1 cellular context compared by ENCODE assay signal in the genomic region with DNA sequence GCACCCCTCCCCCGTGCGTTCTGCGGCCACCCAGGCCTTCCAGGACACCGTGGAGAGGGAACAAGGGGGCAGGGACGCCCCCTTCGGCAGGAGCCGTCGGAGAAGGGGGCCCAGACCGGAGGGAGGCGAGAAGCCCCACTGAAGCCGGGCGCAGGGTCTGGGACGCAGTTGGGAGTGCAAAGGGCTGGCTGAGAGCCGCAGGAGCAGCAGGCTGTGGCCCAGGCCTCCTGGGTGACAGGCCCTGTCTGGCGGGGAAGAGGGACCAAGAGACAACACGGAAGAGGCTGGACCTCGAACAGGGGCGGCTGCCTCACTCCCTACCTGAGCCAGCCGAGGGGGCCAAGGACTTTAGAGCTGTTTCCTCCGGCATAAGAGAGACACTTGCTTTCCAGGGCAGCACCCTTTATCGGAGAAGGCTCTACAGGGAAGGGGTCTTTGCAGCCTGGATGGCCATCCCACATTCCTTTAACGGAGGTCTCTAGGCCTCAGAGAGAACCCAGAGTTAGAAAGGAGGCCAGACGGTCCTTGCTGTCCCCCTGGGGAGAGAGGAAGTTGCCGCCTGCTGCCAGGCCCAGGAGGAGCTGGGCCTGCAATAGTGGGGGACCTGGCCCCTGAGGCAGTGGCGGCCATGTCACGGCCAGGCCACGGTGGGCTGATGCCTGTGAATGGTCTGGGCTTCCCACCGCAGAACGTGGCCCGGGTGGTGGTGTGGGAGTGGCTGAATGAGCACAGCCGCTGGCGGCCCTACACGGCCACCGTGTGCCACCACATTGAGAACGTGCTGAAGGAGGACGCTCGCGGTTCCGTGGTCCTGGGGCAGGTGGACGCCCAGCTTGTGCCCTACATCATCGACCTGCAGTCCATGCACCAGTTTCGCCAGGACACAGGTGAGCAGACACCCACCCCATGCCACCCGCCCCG.
TF ChIP-seq lines count a peak whose summit lies in the region.

No MANE protein-coding gene starts in this region.

TF ChIP-seq in GM12878, 131 proteins besides CTCF, POLR2A, EP300 and RAD21 (continued from another document):
- TF ChIP-seq, protein P1, sequence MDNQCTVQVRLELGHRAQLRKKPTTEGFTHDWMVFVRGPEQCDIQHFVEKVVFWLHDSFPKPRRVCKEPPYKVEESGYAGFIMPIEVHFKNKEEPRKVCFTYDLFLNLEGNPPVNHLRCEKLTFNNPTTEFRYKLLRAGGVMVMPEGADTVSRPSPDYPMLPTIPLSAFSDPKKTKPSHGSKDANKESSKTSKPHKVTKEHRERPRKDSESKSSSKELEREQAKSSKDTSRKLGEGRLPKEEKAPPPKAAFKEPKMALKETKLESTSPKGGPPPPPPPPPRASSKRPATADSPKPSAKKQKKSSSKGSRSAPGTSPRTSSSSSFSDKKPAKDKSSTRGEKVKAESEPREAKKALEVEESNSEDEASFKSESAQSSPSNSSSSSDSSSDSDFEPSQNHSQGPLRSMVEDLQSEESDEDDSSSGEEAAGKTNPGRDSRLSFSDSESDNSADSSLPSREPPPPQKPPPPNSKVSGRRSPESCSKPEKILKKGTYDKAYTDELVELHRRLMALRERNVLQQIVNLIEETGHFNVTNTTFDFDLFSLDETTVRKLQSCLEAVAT (IDR thresholded peaks at IDR 0.05) = 0 out of 2 replicates have a peak, but pooled peaks have one; percentile 17
- TF ChIP-seq, protein P2, sequence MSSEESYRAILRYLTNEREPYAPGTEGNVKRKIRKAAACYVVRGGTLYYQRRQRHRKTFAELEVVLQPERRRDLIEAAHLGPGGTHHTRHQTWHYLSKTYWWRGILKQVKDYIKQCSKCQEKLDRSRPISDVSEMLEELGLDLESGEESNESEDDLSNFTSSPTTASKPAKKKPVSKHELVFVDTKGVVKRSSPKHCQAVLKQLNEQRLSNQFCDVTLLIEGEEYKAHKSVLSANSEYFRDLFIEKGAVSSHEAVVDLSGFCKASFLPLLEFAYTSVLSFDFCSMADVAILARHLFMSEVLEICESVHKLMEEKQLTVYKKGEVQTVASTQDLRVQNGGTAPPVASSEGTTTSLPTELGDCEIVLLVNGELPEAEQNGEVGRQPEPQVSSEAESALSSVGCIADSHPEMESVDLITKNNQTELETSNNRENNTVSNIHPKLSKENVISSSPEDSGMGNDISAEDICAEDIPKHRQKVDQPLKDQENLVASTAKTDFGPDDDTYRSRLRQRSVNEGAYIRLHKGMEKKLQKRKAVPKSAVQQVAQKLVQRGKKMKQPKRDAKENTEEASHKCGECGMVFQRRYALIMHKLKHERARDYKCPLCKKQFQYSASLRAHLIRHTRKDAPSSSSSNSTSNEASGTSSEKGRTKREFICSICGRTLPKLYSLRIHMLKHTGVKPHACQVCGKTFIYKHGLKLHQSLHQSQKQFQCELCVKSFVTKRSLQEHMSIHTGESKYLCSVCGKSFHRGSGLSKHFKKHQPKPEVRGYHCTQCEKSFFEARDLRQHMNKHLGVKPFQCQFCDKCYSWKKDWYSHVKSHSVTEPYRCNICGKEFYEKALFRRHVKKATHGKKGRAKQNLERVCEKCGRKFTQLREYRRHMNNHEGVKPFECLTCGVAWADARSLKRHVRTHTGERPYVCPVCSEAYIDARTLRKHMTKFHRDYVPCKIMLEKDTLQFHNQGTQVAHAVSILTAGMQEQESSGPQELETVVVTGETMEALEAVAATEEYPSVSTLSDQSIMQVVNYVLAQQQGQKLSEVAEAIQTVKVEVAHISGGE (CRISPR knock-in tag; IDR thresholded peaks at IDR 0.05) = no peak
- TF ChIP-seq, protein P3, sequence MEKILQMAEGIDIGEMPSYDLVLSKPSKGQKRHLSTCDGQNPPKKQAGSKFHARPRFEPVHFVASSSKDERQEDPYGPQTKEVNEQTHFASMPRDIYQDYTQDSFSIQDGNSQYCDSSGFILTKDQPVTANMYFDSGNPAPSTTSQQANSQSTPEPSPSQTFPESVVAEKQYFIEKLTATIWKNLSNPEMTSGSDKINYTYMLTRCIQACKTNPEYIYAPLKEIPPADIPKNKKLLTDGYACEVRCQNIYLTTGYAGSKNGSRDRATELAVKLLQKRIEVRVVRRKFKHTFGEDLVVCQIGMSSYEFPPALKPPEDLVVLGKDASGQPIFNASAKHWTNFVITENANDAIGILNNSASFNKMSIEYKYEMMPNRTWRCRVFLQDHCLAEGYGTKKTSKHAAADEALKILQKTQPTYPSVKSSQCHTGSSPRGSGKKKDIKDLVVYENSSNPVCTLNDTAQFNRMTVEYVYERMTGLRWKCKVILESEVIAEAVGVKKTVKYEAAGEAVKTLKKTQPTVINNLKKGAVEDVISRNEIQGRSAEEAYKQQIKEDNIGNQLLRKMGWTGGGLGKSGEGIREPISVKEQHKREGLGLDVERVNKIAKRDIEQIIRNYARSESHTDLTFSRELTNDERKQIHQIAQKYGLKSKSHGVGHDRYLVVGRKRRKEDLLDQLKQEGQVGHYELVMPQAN (conservative IDR thresholded peaks at IDR 0.05) = no peak
- TF ChIP-seq ZNF217 (IDR thresholded peaks at IDR 0.05) = no peak
TF ChIP-seq in GM12878: peak in this region for 3.
